Comparison of ENCODE assay signal across 21 cellular contexts in the genomic region with DNA sequence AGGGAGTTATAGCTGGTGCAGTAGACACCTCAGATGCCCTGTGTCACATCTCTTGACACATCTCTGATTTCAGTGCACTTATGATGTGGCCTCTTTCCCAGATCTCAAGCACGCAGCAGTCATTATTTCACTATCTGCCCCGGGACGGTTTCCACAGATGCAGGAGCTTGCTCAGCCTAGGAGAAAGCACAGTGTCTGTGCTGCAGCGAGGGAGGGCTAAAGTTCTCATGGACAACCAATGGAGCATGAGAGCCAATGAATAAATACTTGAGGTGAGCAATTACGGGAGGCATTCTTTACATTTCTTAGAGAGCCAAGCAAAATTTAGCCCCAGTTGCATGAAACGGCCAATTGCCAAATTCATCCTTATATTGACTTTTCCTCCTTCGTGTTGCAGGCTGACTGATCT. TPM values are rescaled to one million over a fixed set of nuclear protein-coding genes. Genes with fewer than 3 reads are reported as not detected.
DNase-seq lines count a peak whose midpoint lies in the region; ATAC-seq and TF ChIP-seq lines count a peak whose summit lies in the region.
"Had no signal": no experiment of that assay in that cellular context is flagged by ENCODE, and none has a peak within 500 bp of the region (broad histone marks: within the 10 kb centered on the region; RNA-seq: fewer than 3 reads in every experiment).

No MANE protein-coding gene starts in this region.

- no peak for TF ChIP-seq POLR2A in esophagus squamous epithelium (IDR thresholded peaks at IDR 0.05)

- no peaks in the 10 kb centered on the region for H3K9me3 Mint-ChIP-seq in GM23338

- POLR2A ChIA-PET in PC-3 (lab: Charles Lee; ENCODE audit: unreplicated experiment): no interaction called here

- peaks cover 10% of the 10 kb centered on the region; the same call in 1 of the 2 replicates for H3K4me1 ChIP-seq in GM23338 (ENCODE audit: insufficient read depth)
- peaks cover 4 to 38% of the 10 kb centered on the region in 2 donors for H3K4me1 ChIP-seq in left lung
- peaks cover 12 to 56% (median 29%) of the 10 kb centered on the region in 3 donors for H3K4me1 ChIP-seq in esophagus squamous epithelium
- H3K4me1 ChIP-seq in PC-3 (ENCODE audit: insufficient read depth, low read length): peaks cover 27% of the 10 kb centered on the region

- no peak overlapping the region for H3K4me2 ChIP-seq in GM23338
- no peak overlapping the region for H3K4me2 ChIP-seq in PC-3 (ENCODE audit: low read length)
- H3K4me2 ChIP-seq: BLaER1 treated with 17β-estradiol and CSF1 and Interleukin-3, amounts not matched to agents 10 nM and 100 nM had no signal

- H3F3A ChIP-seq in GM23338 (replicated peaks; ENCODE audit: low read depth) (no peaks in the 10 kb centered on the region), PC-3 (ENCODE audit: low read length, unreplicated experiment) (peaks cover 4% of the 10 kb centered on the region)

- no peak overlapping the region for H3K27ac Mint-ChIP-seq in GM23338

- H4K20me1 ChIP-seq in GM23338 (replicated peaks; ENCODE audit: insufficient read depth): no peaks in the 10 kb centered on the region; the same call in 1 of the 2 replicates
- no peaks in the 10 kb centered on the region for H4K20me1 ChIP-seq in PC-3 (ENCODE audit: low read length)
- H4K20me1 ChIP-seq: BLaER1 treated with 17β-estradiol and CSF1 and Interleukin-3, amounts not matched to agents 10 nM and 100 nM had no signal

- H3K79me2 ChIP-seq in GM23338 (replicated peaks; ENCODE audit: insufficient read depth): no peaks in the 10 kb centered on the region
- H3K79me2 ChIP-seq in PC-3 (ENCODE audit: low read length): no peaks in the 10 kb centered on the region

- H3K9ac ChIP-seq in PC-3 (ENCODE audit: low read length): no peak overlapping the region
- H3K9ac ChIP-seq: BLaER1 treated with 17β-estradiol and CSF1 and Interleukin-3, amounts not matched to agents 10 nM and 100 nM had no signal

- TF ChIP-seq CTCF in GM23338 (conservative IDR thresholded peaks at IDR 0.05; ENCODE audit: low read depth in 2 of 2): no peak
- TF ChIP-seq CTCF in dorsolateral prefrontal cortex (IDR thresholded peaks at IDR 0.05 in 54 of 56, conservative IDR thresholded peaks at IDR 0.05 in 2 of 56; ENCODE audit: low read depth in 1 of 56, partially characterized antibody in 56 of 56): no peak
- no peak for TF ChIP-seq CTCF in left lung (IDR thresholded peaks at IDR 0.05)
- no peak for TF ChIP-seq CTCF in esophagus squamous epithelium (IDR thresholded peaks at IDR 0.05)
- no peak for TF ChIP-seq CTCF in PC-3 (conservative IDR thresholded peaks at IDR 0.05; ENCODE audit: low read depth, low read length)

- H3K9me3 ChIP-seq in left lung (no peaks in the 10 kb centered on the region), esophagus squamous epithelium (no peaks in the 10 kb centered on the region), PC-3 (ENCODE audit: low read length) (no peaks in the 10 kb centered on the region)
- H3K9me3 ChIP-seq: BLaER1 treated with 17β-estradiol and CSF1 and Interleukin-3, amounts not matched to agents 10 nM and 100 nM had no signal

- CTCF ChIA-PET in PC-3 (lab: Charles Lee): no interaction called here

- WGBS in esophagus squamous epithelium, 2 donors: 36 to 71% methylated on average over 7 of the region's 7 CpGs

- no peaks in the 10 kb centered on the region for H3K36me3 ChIP-seq in GM23338 (ENCODE audit: insufficient read depth)
- H3K36me3 ChIP-seq in left lung: peaks cover 0 to 6% of the 10 kb centered on the region in 2 donors
- H3K36me3 ChIP-seq in esophagus squamous epithelium: no peaks in the 10 kb centered on the region
- no peaks in the 10 kb centered on the region for H3K36me3 ChIP-seq in PC-3 (ENCODE audit: low read depth, low read length)

- peaks cover 3% of the 10 kb centered on the region for H3K27me3 Mint-ChIP-seq in GM23338 (ENCODE audit: insufficient read depth, low read depth, poor library complexity)

- H3K36me3 Mint-ChIP-seq in GM23338 (ENCODE audit: low read depth): peaks cover 3% of the 10 kb centered on the region; the same call in 2 of the 3 replicates

- H3K4me3 ChIP-seq in GM23338 (no peak overlapping the region), dorsolateral prefrontal cortex (peak overlapping the region in 1 of 59 donors; percentile 6), left lung (no peak overlapping the region), esophagus squamous epithelium (no peak overlapping the region), PC-3 (ENCODE audit: low read length) (no peak overlapping the region)
- H3K4me3 ChIP-seq: BLaER1 treated with 17β-estradiol and CSF1 and Interleukin-3, amounts not matched to agents 10 nM and 100 nM; GM12878 had no signal

- intact Hi-C loops in dorsolateral prefrontal cortex (cut with DNase I): no loop called here
- intact Hi-C loops in left lung (cut with DNase I): loop anchor here in 1 of 2 donors (10.0 kb wide), 1 partner anchor 202 kb away; no protein-coding TSS in a partner anchor
- intact Hi-C loops in esophagus squamous epithelium (cut with DNase I): loop anchor here (5.0 kb wide), 1 partner anchor 205 kb away; no protein-coding TSS in a partner anchor
- intact Hi-C loops in PC-3 (cut with micrococcal nuclease): no loop called here

- BruUV-seq in PC-3 (replicated peaks; lab: Mats Ljungman, UMichigan): no TSS peak

- H2AFZ ChIP-seq in GM23338: no peak overlapping the region
- no peak overlapping the region for H2AFZ ChIP-seq in PC-3 (ENCODE audit: low read length)

- H3K9me2 ChIP-seq in GM23338 (ENCODE audit: insufficient read depth) (no peaks in the 10 kb centered on the region), PC-3 (replicated peaks; ENCODE audit: low read length) (no peaks in the 10 kb centered on the region)

- no peak overlapping the region for H3K4me3 Mint-ChIP-seq in GM23338

- peaks cover 26% of the 10 kb centered on the region for H3K4me1 Mint-ChIP-seq in GM23338

- H3K27ac ChIP-seq in GM23338 (ENCODE audit: low read depth): peak overlapping the region; percentile 73; the same call in 1 of the 2 replicates
- peak overlapping the region in 53 of 59 donors; percentile 26 to 97 (median 85) for H3K27ac ChIP-seq in dorsolateral prefrontal cortex
- no peak overlapping the region for H3K27ac ChIP-seq in left lung
- H3K27ac ChIP-seq in esophagus squamous epithelium: no peak overlapping the region
- no peak overlapping the region for H3K27ac ChIP-seq in PC-3 (ENCODE audit: low read length)
- H3K27ac ChIP-seq: BLaER1 treated with 17β-estradiol and CSF1 and Interleukin-3, amounts not matched to agents 10 nM and 100 nM; RWPE1 had no signal

- H3K27me3 ChIP-seq in GM23338 (ENCODE audit: insufficient read depth) (no peaks in the 10 kb centered on the region), dorsolateral prefrontal cortex (no peaks in the 10 kb centered on the region), left lung (no peaks in the 10 kb centered on the region), esophagus squamous epithelium (no peaks in the 10 kb centered on the region), PC-3 (ENCODE audit: low read length) (no peaks in the 10 kb centered on the region)
- H3K27me3 ChIP-seq: BLaER1 treated with 17β-estradiol and CSF1 and Interleukin-3, amounts not matched to agents 10 nM and 100 nM had no signal

- ATAC-seq in GM23338: no peak
- peak; percentile 52 for ATAC-seq in left lung
- no peak for ATAC-seq in PC-3
- ATAC-seq: GM12878, HCT116 had no signal

- DNase-seq in GM23338 (ENCODE audit: low spot score): peak; percentile 33
- no peak for DNase-seq in dorsolateral prefrontal cortex
- peak in 1 of 2 donors; percentile 37 for DNase-seq in left lung
- DNase-seq in renal cortical epithelial cell (ENCODE audit: low read depth): peak; percentile 81
- DNase-seq in NCI-H510A treated with DMSO at 0.1 percent for 48 hours (lab: John Stamatoyannopoulos, UW): no peak
- no peak for DNase-seq in esophagus squamous epithelium (lab: John Stamatoyannopoulos, UW)
- no peak for DNase-seq in PC-3
- no peak for DNase-seq in GM03348 (ENCODE audit: low spot score)
- DNase-seq: DMS153, MV-4-11, NCI-H1436 treated with DMSO at 0.1 percent for 48 hours, NCI-H2081 treated with DMSO at 0.1 percent for 48 hours, NCI-H526 treated with DMSO at 0.1 percent for 48 hours had no signal

TF ChIP-seq in GM23338, 12 proteins besides CTCF, POLR2A, EP300 and RAD21 (continues in another document):
- TF ChIP-seq EZH2phosphoT487 (IDR thresholded peaks at IDR 0.05; ENCODE audit: unreplicated experiment): no peak
- TF ChIP-seq EZH2 (IDR thresholded peaks at IDR 0.05; ENCODE audit: low read depth, unreplicated experiment): no peak
- TF ChIP-seq ZNF331 (CRISPR knock-in tag; IDR thresholded peaks at IDR 0.05; ENCODE audit: low read depth): no peak
- no peak for TF ChIP-seq ZNF114 (CRISPR knock-in tag; IDR thresholded peaks at IDR 0.05)
- no peak for TF ChIP-seq POLR2AphosphoS5 (IDR thresholded peaks at IDR 0.05; ENCODE audit: low read depth)
- no peak for TF ChIP-seq STAT1 (IDR thresholded peaks at IDR 0.05; ENCODE audit: unreplicated experiment)

RNA-seq across cellular contexts. Expression of a gene that starts 7.4 kb away (rescaled TPM):
- total RNA-seq in GM23338 (2014; rRNA removed; shearing (Covaris generic)): 12.1 and 12.4 TPM in 2 replicates
- polyA plus RNA-seq in GM23338 (2016; fragmentation: Nextera tagmentation; extraction: Ambion mirVana): 7.6 and 8.1 TPM in 2 replicates
- total RNA-seq in dorsolateral prefrontal cortex (10 to 100 TPM in 119 of 120 experiments, 1 to 10 TPM in 1; 9.4 to 62.2 (median 21.0) TPM), left lung (10 to 100 TPM in 1 of 2 donors, 1 to 10 TPM in 1; 7.2 to 13.6 TPM), renal cortical epithelial cell (0.87 and 1.4 TPM in 2 replicates), esophagus squamous epithelium (1 to 10 TPM; 2.2 to 7.6 (median 5.2) TPM), PC-3 (2014; rRNA removed) (2.6 TPM in 2 replicates)
- total RNA-seq: SK-MEL-5 had no signal

RNA-seq across cellular contexts. Expression of a gene that starts 12.9 kb away (rescaled TPM):
- not detected in 2 replicates for total RNA-seq in GM23338 (2014; rRNA removed; shearing (Covaris generic))
- not detected in 2 replicates for polyA plus RNA-seq in GM23338 (2016; fragmentation: Nextera tagmentation; extraction: Ambion mirVana)
- total RNA-seq in dorsolateral prefrontal cortex (not detected), left lung (not detected), renal cortical epithelial cell (not detected in 2 replicates), esophagus squamous epithelium (not detected), PC-3 (2014; rRNA removed) (not detected in 2 replicates)
- total RNA-seq: GM12878, HT1080, OCI-LY7, SK-MEL-5 had no signal
- polyA plus RNA-seq: AG04450 had no signal

RNA-seq across cellular contexts. Expression of a gene that starts 36.2 kb away (rescaled TPM):
- 27.8 and 30.9 TPM in 2 replicates for total RNA-seq in GM23338 (2014; rRNA removed; shearing (Covaris generic))
- polyA plus RNA-seq in GM23338 (2016; fragmentation: Nextera tagmentation; extraction: Ambion mirVana): 8.6 and 11.6 TPM in 2 replicates
- total RNA-seq in dorsolateral prefrontal cortex: 10 to 100 TPM; 18.9 to 58.1 (median 42.0) TPM
- 10 to 100 TPM; 17.1 to 32.4 TPM for total RNA-seq in left lung
- total RNA-seq in renal cortical epithelial cell: 7.4 and 7.5 TPM in 2 replicates
- 10 to 100 TPM in 2 of 4 donors, 1 to 10 TPM in 2; 6.6 to 19.5 (median 8.6) TPM for total RNA-seq in esophagus squamous epithelium
- 7.9 and 10.4 TPM in 2 replicates for total RNA-seq in PC-3 (2014; rRNA removed)
- total RNA-seq: SK-MEL-5 had no signal

Comparison
In these comparisons a context has a peak if more than half of its experiments do, and no peak if none do; other contexts are left out.
1. DNase-seq: peak in GM23338 (single experiment) and renal cortical epithelial cell (single experiment); none in dorsolateral prefrontal cortex (0 of 10), NCI-H510A treated with DMSO at 0.1 percent for 48 hours (single experiment), esophagus squamous epithelium (single experiment), PC-3 (single experiment) and GM03348 (single experiment).
2. H3K27ac ChIP-seq: peak in GM23338 (single experiment) and dorsolateral prefrontal cortex (53 of 59); none in left lung (0 of 2), esophagus squamous epithelium (0 of 4) and PC-3 (single experiment).